In genomic region chr7:76165973-76166403, GRCh38 we compare ENCODE assay signal across 8 cellular contexts. TPM values are rescaled to one million over a fixed set of nuclear protein-coding genes. Genes with fewer than 3 reads are reported as not detected.
DNase-seq lines count a peak whose midpoint lies in the region; ATAC-seq and TF ChIP-seq lines count a peak whose summit lies in the region.

No MANE protein-coding gene starts in this region.

- H3K27me3 ChIP-seq in lung (ENCODE audit: control insufficient read depth, insufficient read depth) (no peaks in the 10 kb centered on the region), transverse colon (no peaks in the 10 kb centered on the region)

- H3K4me3 ChIP-seq in astrocyte of the cerebellum (ENCODE audit: low read depth, low read length) (peak overlapping the region; percentile 55), lung (no peak overlapping the region), transverse colon (peak overlapping the region in 3 of 4 donors; percentile 51 to 71 (median 55))

- H3K4me1 ChIP-seq in lung (ENCODE audit: control insufficient read depth in 2 of 2, insufficient read depth in 2 of 2, low read length in 2 of 2) = no peaks in the 10 kb centered on the region
- peaks cover 0 to 7% (median 5%) of the 10 kb centered on the region in 4 donors for H3K4me1 ChIP-seq in transverse colon

- H3K9me3 ChIP-seq in lung (ENCODE audit: control insufficient read depth in 2 of 2, insufficient read depth in 1 of 2, low read length in 1 of 2) (no peaks in the 10 kb centered on the region), transverse colon (no peaks in the 10 kb centered on the region)

- in situ Hi-C loops in astrocyte of the cerebellum (cut with HindIII; ENCODE audit: low sequenced_read_pairs) (no loop called here), transverse colon (cut with MboI; ENCODE audit: low pct_ligation_motif_present in 1 of 4, low pct_unique_long_range_greater_than_20kb in 1 of 4, low sequenced_read_pairs in 3 of 4) (no loop called here)

- intact Hi-C loops in transverse colon (cut with DNase I; ENCODE audit: low total_unique reads) = no loop called here

- no peak for ATAC-seq in lung (ENCODE audit: insufficient read depth, low FRiP score)

- TF ChIP-seq CTCF in astrocyte of the cerebellum (IDR thresholded peaks at IDR 0.05; ENCODE audit: low read depth, low read length, missing control alignments) (no peak), lung (IDR thresholded peaks at IDR 0.05; ENCODE audit: control extremely low read depth, extremely low read depth) (no peak), transverse colon (IDR thresholded peaks at IDR 0.05) (no peak)

- TF ChIP-seq EP300 in transverse colon (IDR thresholded peaks at IDR 0.05; ENCODE audit: low read depth) = no peak

- peak; percentile 57 for DNase-seq in activated effector memory CD4-positive, alpha-beta T cell treated with anti-CD3 and anti-CD28 coated beads, Interleukin-2, amount 50 U/mL, for 16 hours
- no peak for DNase-seq in activated effector memory CD4-positive, alpha-beta T cell treated with Interleukin-2 at 50 U/mL for 16 hours
- DNase-seq in astrocyte of the cerebellum (ENCODE audit: low read depth) (no peak), lung (ENCODE audit: low spot score) (no peak), transverse colon (no peak), NCI-H1436 (lab: John Stamatoyannopoulos, UW) (no peak), GF-D8 (lab: John Stamatoyannopoulos, UW) (no peak), NCI-H1105 (lab: John Stamatoyannopoulos, UW) (no peak)

- H3K27ac ChIP-seq in lung (ENCODE audit: low read depth in 1 of 2, low read length in 1 of 2) (peak overlapping the region; percentile 64 to 98), transverse colon (peak overlapping the region; percentile 82 to 89 (median 86))

- TF ChIP-seq POLR2A in transverse colon (IDR thresholded peaks at IDR 0.05) = no peak

- H3K36me3 ChIP-seq in lung (ENCODE audit: control insufficient read depth in 2 of 2, insufficient read depth in 2 of 2, low read length in 2 of 2) (no peaks in the 10 kb centered on the region), transverse colon (no peaks in the 10 kb centered on the region)

- whole genome bisulfite sequencing in lung, 2 donors = 87 to 92% methylated on average over 15 of the region's 15 CpGs
- WGBS in transverse colon (ENCODE audit: low coverage in 1 of 2), 2 donors = 85 to 98% methylated on average over 7 to 15 of the region's 15 CpGs

RNA-seq across cellular contexts. Expression of gene SRRM3, which starts 35.7 kb away (rescaled TPM):
- under 1 TPM; 0.14 to 0.83 TPM for total RNA-seq in lung
- polyA plus RNA-seq in lung = under 1 TPM; 0.56 to 0.71 TPM
- 1 to 10 TPM in 2 of 4 donors, under 1 TPM in 1, not detected in 1; 0.82 to 1.4 (median 1.1) TPM for total RNA-seq in transverse colon
